8 cellular contexts compared by ENCODE assay signal in the genomic region with DNA sequence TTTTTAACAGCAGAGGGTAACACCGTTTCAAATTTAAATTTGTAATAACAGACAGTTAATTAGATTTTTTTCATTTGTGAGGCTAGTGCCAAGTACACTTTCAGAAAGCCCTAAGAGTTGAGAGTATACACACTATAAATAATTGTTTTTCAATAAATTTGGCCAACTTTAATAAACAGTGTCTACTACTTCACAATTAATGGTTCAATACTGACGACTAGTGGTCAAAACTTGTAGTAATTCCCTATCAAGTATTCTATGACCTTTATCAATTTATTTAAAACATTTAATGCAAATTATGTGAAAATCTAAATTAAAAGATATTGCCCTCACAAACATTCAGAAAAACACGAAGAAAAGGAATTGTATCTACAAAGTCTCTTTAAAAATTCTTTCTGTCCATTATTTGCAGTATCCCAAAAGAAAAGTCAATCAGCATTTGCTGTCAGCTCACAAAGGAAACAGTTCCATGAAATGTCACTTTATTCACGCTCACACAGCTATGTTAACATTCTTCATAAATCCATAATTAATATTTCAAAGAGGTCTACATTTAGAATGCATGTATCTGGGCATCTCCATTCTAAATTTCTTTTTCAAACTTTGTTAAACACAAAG.
DNase-seq lines count a peak whose midpoint lies in the region; ATAC-seq and TF ChIP-seq lines count a peak whose summit lies in the region.

No MANE protein-coding gene starts in this region.

- no peaks in the 10 kb centered on the region for H4K20me1 ChIP-seq in OCI-LY1 (ENCODE audit: insufficient read depth, low read length)

- no peaks in the 10 kb centered on the region for H3K27me3 ChIP-seq in OCI-LY1 (ENCODE audit: insufficient read depth, low read length)
- no peaks in the 10 kb centered on the region for H3K27me3 ChIP-seq in psoas muscle (ENCODE audit: insufficient read depth in 3 of 3, low read length in 2 of 3)

- H3K4me1 ChIP-seq in OCI-LY1 (ENCODE audit: insufficient read depth, low read length, severe bottlenecking) (no peaks in the 10 kb centered on the region), psoas muscle (peaks cover 4% of the 10 kb centered on the region)

- TF ChIP-seq CTCF in OCI-LY1 (IDR thresholded peaks at IDR 0.05; ENCODE audit: low read length), result peak; percentile 66
- peak; percentile 75 for TF ChIP-seq CTCF in psoas muscle (IDR thresholded peaks at IDR 0.05)

- WGBS in psoas muscle, 3 donors, result 19 to 22% (median 21%) methylated on average over 4 of the region's 4 CpGs

- H3K4me2 ChIP-seq in OCI-LY1 (ENCODE audit: low read length), result no peak overlapping the region

- no peaks in the 10 kb centered on the region for H3K9me3 ChIP-seq in OCI-LY1 (ENCODE audit: low read length)
- H3K9me3 ChIP-seq in psoas muscle, result no peaks in the 10 kb centered on the region

- peak; percentile 43 for DNase-seq in NCI-H1436 (lab: John Stamatoyannopoulos, UW)
- DNase-seq in NCI-H1436 treated with DMSO at 0.1 percent for 48 hours (lab: John Stamatoyannopoulos, UW), result no peak
- DNase-seq in erythroblast (lab: John Stamatoyannopoulos, UW), result peak; percentile 43 to 71
- DNase-seq in psoas muscle, result no peak
- no peak for DNase-seq in activated T-cell treated with anti-CD3 and anti-CD28 coated beads, Interleukin-2, amount 50 U/mL, for 48 hours

- H3K9ac ChIP-seq in OCI-LY1 (ENCODE audit: low read length), result no peak overlapping the region

- H3K9me2 ChIP-seq in OCI-LY1 (ENCODE audit: low read depth, low read length), result no peaks in the 10 kb centered on the region

- H3F3A ChIP-seq in OCI-LY1 (ENCODE audit: insufficient read depth, low read length), result no peaks in the 10 kb centered on the region

- intact Hi-C loops in psoas muscle (cut with DNase I), result loop anchor here (2.0 to 10.0 kb wide), 3 partner anchors 796 to 1886 kb away; no protein-coding TSS in a partner anchor

- no peaks in the 10 kb centered on the region for H3K36me3 ChIP-seq in OCI-LY1 (ENCODE audit: insufficient read depth, low read length)
- no peaks in the 10 kb centered on the region for H3K36me3 ChIP-seq in psoas muscle (ENCODE audit: insufficient read depth in 1 of 2, low read depth in 1 of 2)

- no peaks in the 10 kb centered on the region for H3K79me2 ChIP-seq in OCI-LY1 (ENCODE audit: insufficient read depth, low read length)

- H2AFZ ChIP-seq in OCI-LY1 (ENCODE audit: low read length), result no peak overlapping the region

- ATAC-seq in HG02798 (IDR thresholded peaks at IDR 0.05; ENCODE audit: poor library complexity, unreplicated experiment) (peak; percentile 62), psoas muscle (peak in 2 of 4 donors; percentile 44 to 74), HG03039 (IDR thresholded peaks at IDR 0.05; ENCODE audit: unreplicated experiment) (no peak)

- no peak overlapping the region for H3K27ac ChIP-seq in OCI-LY1 (ENCODE audit: low read depth, low read length, poor library complexity, severe bottlenecking)
- H3K27ac ChIP-seq in psoas muscle, result no peak overlapping the region

- no peak for TF ChIP-seq POLR2A in erythroblast (IDR thresholded peaks at IDR 0.05; ENCODE audit: low read length)

- H3K4me3 ChIP-seq in OCI-LY1 (ENCODE audit: low read depth, low read length, poor library complexity, severe bottlenecking) (no peak overlapping the region), psoas muscle (peak overlapping the region; percentile 16)

Comparison
In these comparisons a context has a peak if more than half of its experiments do, and no peak if none do; other contexts are left out.
1. DNase-seq: peak in NCI-H1436 (single experiment) and erythroblast (2 of 2); none in NCI-H1436 treated with DMSO at 0.1 percent for 48 hours (single experiment), psoas muscle (0 of 2) and activated T-cell treated with anti-CD3 and anti-CD28 coated beads, Interleukin-2, amount 50 U/mL, for 48 hours (0 of 2).